In genomic region chr3:126373146-126373613, GRCh38 we compare ENCODE assay signal across 31 cellular contexts. TPM values are rescaled to one million over a fixed set of nuclear protein-coding genes. Genes with fewer than 3 reads are reported as not detected.
"Had no signal": no experiment of that assay in that cellular context is flagged by ENCODE, and none has a peak within 500 bp of the region (broad histone marks: within the 10 kb centered on the region; RNA-seq: fewer than 3 reads in every experiment).

No MANE protein-coding gene starts in this region.

- H3K27me3 ChIP-seq: cardiac muscle cell, neutrophil, pancreas, right atrium auricular region, vagina had no signal

- H3K9me3 Mint-ChIP-seq: activated CD4-positive, alpha-beta memory T cell treated with anti-CD3 and anti-CD28 coated beads, Interleukin-2, amount 10 ng/mL, durations not matched to agents 7 days and 5 days; activated CD4-positive, alpha-beta T cell treated with anti-CD3 and anti-CD28 coated beads, Interleukin-2, amount 10 ng/mL, durations not matched to agents 7 days and 5 days; activated naive CD4-positive, alpha-beta T cell treated with anti-CD3 and anti-CD28 coated beads, Interleukin-2, amount 50 U/mL, for 24 hours; activated naive CD8-positive, alpha-beta T cell treated with anti-CD3 and anti-CD28 coated beads, Interleukin-2, amount 50 U/mL, for 24 hours; activated T-cell treated with anti-CD3 and anti-CD28 coated beads, Interleukin-2, amount 50 U/mL, for 24 hours; brain; nephron had no signal

- H3K36me3 Mint-ChIP-seq: activated naive CD4-positive, alpha-beta T cell treated with anti-CD3 and anti-CD28 coated beads, Interleukin-2, amount 50 U/mL, for 24 hours; brain had no signal

- H3K4me3 Mint-ChIP-seq: activated CD4-positive, alpha-beta memory T cell treated with anti-CD3 and anti-CD28 coated beads, Interleukin-2, amount 10 ng/mL, durations not matched to agents 7 days and 5 days; activated CD4-positive, alpha-beta T cell treated with anti-CD3 and anti-CD28 coated beads, Interleukin-2, amount 10 ng/mL, durations not matched to agents 7 days and 5 days; activated naive CD4-positive, alpha-beta T cell treated with anti-CD3 and anti-CD28 coated beads, Interleukin-2, amount 50 U/mL, for 24 hours; activated naive CD8-positive, alpha-beta T cell treated with anti-CD3 and anti-CD28 coated beads, Interleukin-2, amount 50 U/mL, for 24 hours; activated T-cell treated with anti-CD3 and anti-CD28 coated beads, Interleukin-2, amount 50 U/mL, for 24 hours; brain; nephron; WTC11 had no signal

- H3K36me3 ChIP-seq: cardiac muscle cell, neutrophil, pancreas, right atrium auricular region, thoracic aorta, vagina had no signal

- H3K27ac Mint-ChIP-seq: activated CD4-positive, alpha-beta memory T cell treated with anti-CD3 and anti-CD28 coated beads, Interleukin-2, amount 10 ng/mL, durations not matched to agents 7 days and 5 days; activated CD4-positive, alpha-beta T cell treated with anti-CD3 and anti-CD28 coated beads, Interleukin-2, amount 10 ng/mL, durations not matched to agents 7 days and 5 days; activated naive CD4-positive, alpha-beta T cell treated with anti-CD3 and anti-CD28 coated beads, Interleukin-2, amount 50 U/mL, for 24 hours; activated naive CD8-positive, alpha-beta T cell treated with anti-CD3 and anti-CD28 coated beads, Interleukin-2, amount 50 U/mL, for 24 hours; activated T-cell treated with anti-CD3 and anti-CD28 coated beads, Interleukin-2, amount 50 U/mL, for 24 hours; brain had no signal

- ATAC-seq: activated naive CD8-positive, alpha-beta T cell treated with anti-CD3 and anti-CD28 coated beads, Interleukin-2, amount 50 U/mL, for 24 hours; stimulated activated naive CD8-positive, alpha-beta T cell treated with anti-CD3 and anti-CD28 coated beads, Interleukin-15, Interleukin-2, amounts not matched to agents 100 U/mL and 50 U/mL, for 24 hours; WTC11 had no signal

- H3K27me3 Mint-ChIP-seq: activated CD4-positive, alpha-beta T cell treated with anti-CD3 and anti-CD28 coated beads, Interleukin-2, amount 10 ng/mL, durations not matched to agents 7 days and 5 days; activated naive CD4-positive, alpha-beta T cell treated with anti-CD3 and anti-CD28 coated beads, Interleukin-2, amount 50 U/mL, for 24 hours; activated naive CD8-positive, alpha-beta T cell treated with anti-CD3 and anti-CD28 coated beads, Interleukin-2, amount 50 U/mL, for 24 hours; activated T-cell treated with anti-CD3 and anti-CD28 coated beads, Interleukin-2, amount 50 U/mL, for 24 hours had no signal

- H3K9me3 ChIP-seq: neutrophil, pancreas, right atrium auricular region, thoracic aorta, vagina had no signal

- H3K27ac ChIP-seq: cardiac muscle cell, neutrophil, pancreas, thoracic aorta, vagina had no signal

- H3K4me1 Mint-ChIP-seq: activated CD4-positive, alpha-beta memory T cell treated with anti-CD3 and anti-CD28 coated beads, Interleukin-2, amount 10 ng/mL, durations not matched to agents 7 days and 5 days; activated CD4-positive, alpha-beta T cell treated with anti-CD3 and anti-CD28 coated beads, Interleukin-2, amount 10 ng/mL, durations not matched to agents 7 days and 5 days; activated naive CD4-positive, alpha-beta T cell treated with anti-CD3 and anti-CD28 coated beads, Interleukin-2, amount 50 U/mL, for 24 hours; activated naive CD8-positive, alpha-beta T cell treated with anti-CD3 and anti-CD28 coated beads, Interleukin-2, amount 50 U/mL, for 24 hours had no signal

- H3K4me3 ChIP-seq: cardiac muscle cell, pancreas, right atrium auricular region, thoracic aorta, vagina had no signal

- DNase-seq: activated CD4-positive, alpha-beta memory T cell treated with anti-CD3 and anti-CD28 coated beads, Interleukin-2, amount 10 ng/mL, durations not matched to agents 7 days and 5 days; activated CD4-positive, alpha-beta T cell treated with anti-CD3 and anti-CD28 coated beads for 1 hour; activated CD4-positive, alpha-beta T cell treated with anti-CD3 and anti-CD28 coated beads, Interleukin-2, amount 10 ng/mL, durations not matched to agents 7 days and 5 days; activated CD8-positive, alpha-beta memory T cell treated with anti-CD3 and anti-CD28 coated beads, Interleukin-2, amount 50 U/mL, for 48 hours; activated naive CD8-positive, alpha-beta T cell treated with anti-CD3 and anti-CD28 coated beads, Interleukin-2, amount 50 U/mL, for 24 hours; hippocampal formation; left cardiac atrium; left ventricle myocardium superior; mammary epithelial cell; stimulated activated CD4-positive, alpha-beta T cell treated with anti-CD3 and anti-CD28 coated beads, Interleukin-12 subunit alpha, Interleukin-12 subunit beta, amount 100 ng/mL, for 4 hours; stimulated activated CD4-positive, alpha-beta T cell treated with anti-CD3 and anti-CD28 coated beads, Interleukin-4, amount 100 ng/mL, for 1 hour; stimulated activated naive CD8-positive, alpha-beta T cell treated with anti-CD3 and anti-CD28 coated beads, Interleukin-15, Interleukin-2, amounts not matched to agents 100 U/mL and 50 U/mL, for 24 hours; T-helper 2 cell had no signal

RNA-seq across cellular contexts. Expression of gene KLF15, which starts 16.0 kb away (rescaled TPM):
- total RNA-seq: activated CD4-positive, alpha-beta memory T cell treated with anti-CD3 and anti-CD28 coated beads, Interleukin-2, amount 10 ng/mL, durations not matched to agents 7 days and 5 days; activated CD4-positive, alpha-beta T cell treated with anti-CD3 and anti-CD28 coated beads, Interleukin-2, amount 10 ng/mL, durations not matched to agents 7 days and 5 days had no signal

RNA-seq across cellular contexts. Expression of gene CFAP100, which starts 21.5 kb away (rescaled TPM):
- total RNA-seq: activated CD4-positive, alpha-beta memory T cell treated with anti-CD3 and anti-CD28 coated beads, Interleukin-2, amount 10 ng/mL, durations not matched to agents 7 days and 5 days; activated CD4-positive, alpha-beta T cell treated with anti-CD3 and anti-CD28 coated beads, Interleukin-2, amount 10 ng/mL, durations not matched to agents 7 days and 5 days; cardiac muscle cell; endothelial cell of umbilical vein; fibroblast of lung; fibroblast of villous mesenchyme; left cardiac atrium; left ventricle myocardium superior; mammary epithelial cell; pancreas; pulmonary artery endothelial cell; right atrium auricular region; skeletal muscle tissue; thoracic aorta; vagina; WTC11 had no signal
- polyA plus RNA-seq: cardiac muscle cell, endothelial cell of umbilical vein, esophagus, fibroblast of lung, keratinocyte, mammary epithelial cell, pancreas had no signal
